In genomic region chr3:158572766-158573060, GRCh38 we compare ENCODE assay signal across 19 cellular contexts. TPM values are rescaled to one million over a fixed set of nuclear protein-coding genes. Genes with fewer than 3 reads are reported as not detected.
DNase-seq lines count a peak whose midpoint lies in the region; ATAC-seq and TF ChIP-seq lines count a peak whose summit lies in the region.
"Had no signal": no experiment of that assay in that cellular context is flagged by ENCODE, and none has a peak within 500 bp of the region (broad histone marks: within the 10 kb centered on the region; RNA-seq: fewer than 3 reads in every experiment).

No MANE protein-coding gene starts in this region.

- H3K4me3 Mint-ChIP-seq in endothelial cell (ENCODE audit: unreplicated experiment) (peak overlapping the region; percentile 47), progenitor cell of endocrine pancreas (ENCODE audit: low read depth) (peak overlapping the region; percentile 16)
- H3K4me3 Mint-ChIP-seq in CD4-positive, alpha-beta T cell: no peak overlapping the region

- H3K9me3 Mint-ChIP-seq in endothelial cell (ENCODE audit: unreplicated experiment): no peaks in the 10 kb centered on the region
- H3K9me3 Mint-ChIP-seq in progenitor cell of endocrine pancreas (ENCODE audit: low read depth): peaks cover 3% of the 10 kb centered on the region
- H3K9me3 Mint-ChIP-seq in CD4-positive, alpha-beta T cell: peaks cover 3% of the 10 kb centered on the region

- H3K36me3 ChIP-seq in cardiac muscle cell (no peaks in the 10 kb centered on the region), HEK293 (ENCODE audit: control insufficient read depth in 2 of 2, insufficient read depth in 1 of 2, low read length in 2 of 2) (no peaks in the 10 kb centered on the region)

- H3K36me3 Mint-ChIP-seq in endothelial cell (ENCODE audit: low read depth, unreplicated experiment): peaks cover 4% of the 10 kb centered on the region
- no peaks in the 10 kb centered on the region for H3K36me3 Mint-ChIP-seq in progenitor cell of endocrine pancreas (ENCODE audit: insufficient read depth)
- H3K36me3 Mint-ChIP-seq in CD4-positive, alpha-beta T cell (ENCODE audit: low read depth): no peaks in the 10 kb centered on the region

- no peak overlapping the region for H3K4me3 ChIP-seq in cardiac muscle cell
- H3K4me3 ChIP-seq in HEK293 (ENCODE audit: low read depth, low read length): no peak overlapping the region
- H3K4me3 ChIP-seq: A549, GM12878 had no signal

- peaks cover 43% of the 10 kb centered on the region for H3K4me1 ChIP-seq in cardiac muscle cell (ENCODE audit: low read depth)
- no peaks in the 10 kb centered on the region for H3K4me1 ChIP-seq in HEK293 (ENCODE audit: control insufficient read depth, insufficient read depth, low read length)

- intact Hi-C loops in cardiac septum (cut with DNase I): loop anchor here (10.0 kb wide), 1 partner anchor 72 kb away; the partner anchor contains the start of gene GFM1
- intact Hi-C loops in CD4-positive, alpha-beta T cell (cut with DNase I, micrococcal nuclease): no loop called here

- no peak for ATAC-seq in CD4-positive, alpha-beta T cell (ENCODE audit: poor library complexity)
- ATAC-seq: A549, GM12878, HCT116 had no signal

- peak overlapping the region; percentile 27 for H3K27ac ChIP-seq in cardiac muscle cell
- no peak overlapping the region for H3K27ac ChIP-seq in HEK293 (ENCODE audit: extremely low read depth, low read depth, low read length)
- H3K27ac ChIP-seq in CD4-positive, alpha-beta T cell (ENCODE audit: low read depth, low read length): no peak overlapping the region
- H3K27ac ChIP-seq: A549, C4-2B, RWPE1 had no signal

- H3K27ac Mint-ChIP-seq in endothelial cell (ENCODE audit: unreplicated experiment) (no peak overlapping the region), progenitor cell of endocrine pancreas (no peak overlapping the region)
- no peak overlapping the region for H3K27ac Mint-ChIP-seq in CD4-positive, alpha-beta T cell

- H3K9me3 ChIP-seq in cardiac muscle cell (ENCODE audit: low read depth) (no peaks in the 10 kb centered on the region), HEK293 (ENCODE audit: control insufficient read depth, insufficient read depth, low read depth, low read length) (no peaks in the 10 kb centered on the region)
- H3K9me3 ChIP-seq in CD4-positive, alpha-beta T cell (ENCODE audit: control insufficient read depth, low read length): no peaks in the 10 kb centered on the region
- H3K9me3 ChIP-seq: A549 had no signal

- CTCF ChIA-PET in HEK293 (lab: Yijun Ruan, JAX): interaction anchor here (1.0 kb wide), 1 partner anchor 72 kb away, joined by 5 read pairs; no protein-coding TSS in a partner anchor
- CTCF ChIA-PET in CD4-positive, alpha-beta T cell (lab: Charles Lee): no interaction called here

- H3K27me3 ChIP-seq in cardiac muscle cell: no peaks in the 10 kb centered on the region
- H3K27me3 ChIP-seq in CD4-positive, alpha-beta T cell (ENCODE audit: control insufficient read depth, insufficient read depth, low read length): peaks cover 12% of the 10 kb centered on the region

- TF ChIP-seq CTCF in cardiac muscle cell (IDR thresholded peaks at IDR 0.05; ENCODE audit: low read depth, low read length) (no peak), HEK293 (tag by site-specific recombination; IDR thresholded peaks at IDR 0.05) (no peak), endothelial cell (IDR thresholded peaks at IDR 0.05; ENCODE audit: unreplicated experiment) (no peak), progenitor cell of endocrine pancreas (IDR thresholded peaks at IDR 0.05; ENCODE audit: unreplicated experiment) (no peak)
- TF ChIP-seq CTCF in CD4-positive, alpha-beta T cell (IDR thresholded peaks at IDR 0.05): no peak

- no peak for DNase-seq in cardiac muscle cell (ENCODE audit: low read depth in 1 of 2, low spot score in 1 of 2)
- no peak for DNase-seq in cardiac septum (ENCODE audit: low spot score)
- DNase-seq in endothelial cell (ENCODE audit: low spot score): no peak
- no peak for DNase-seq in progenitor cell of endocrine pancreas (ENCODE audit: low spot score, unreplicated experiment)
- no peak for DNase-seq in Kasumi-1 (lab: John Stamatoyannopoulos, UW)
- no peak for DNase-seq in NCI-H510A (lab: John Stamatoyannopoulos, UW)
- DNase-seq in CD4-positive, alpha-beta T cell: no peak
- DNase-seq: COR-L47, KBM-7, NCI-H1092 treated with DMSO at 0.1 percent for 48 hours, NCI-H187, NCI-H510A treated with DMSO at 0.1 percent for 48 hours, OCI-M1 had no signal

- POLR2A ChIA-PET in HEK293 (lab: Yijun Ruan, JAX): no interaction called here
- POLR2A ChIA-PET in CD4-positive, alpha-beta T cell (lab: Charles Lee): no interaction called here

- H3K4me1 Mint-ChIP-seq in endothelial cell (ENCODE audit: unreplicated experiment) (peaks cover 38% of the 10 kb centered on the region), progenitor cell of endocrine pancreas (ENCODE audit: low read depth) (peaks cover 4% of the 10 kb centered on the region)
- peaks cover 11% of the 10 kb centered on the region for H3K4me1 Mint-ChIP-seq in CD4-positive, alpha-beta T cell (ENCODE audit: low read depth)

- peaks cover 10% of the 10 kb centered on the region for H3K27me3 Mint-ChIP-seq in endothelial cell (ENCODE audit: unreplicated experiment)
- H3K27me3 Mint-ChIP-seq in progenitor cell of endocrine pancreas: peaks cover 22% of the 10 kb centered on the region
- H3K27me3 Mint-ChIP-seq in CD4-positive, alpha-beta T cell: peaks cover 51% of the 10 kb centered on the region

TF ChIP-seq in HEK293, 187 proteins besides CTCF, POLR2A, EP300 and RAD21:
- TF ChIP-seq ZNF2 (tag by site-specific recombination; IDR thresholded peaks at IDR 0.05) (no peak), ZBTB10 (tag by site-specific recombination; IDR thresholded peaks at IDR 0.05) (0 out of 2 replicates have a peak, but pooled peaks have one; percentile 2), PRDM10 (tag by site-specific recombination; IDR thresholded peaks at IDR 0.05) (no peak)

RNA-seq across cellular contexts. Expression of gene MLF1, which starts 1.7 kb away (rescaled TPM):
- total RNA-seq in cardiac muscle cell (113 and 121 TPM in 2 replicates), cardiac septum (79.2 TPM), endothelial cell (ENCODE audit: unreplicated experiment) (59.8 TPM), progenitor cell of endocrine pancreas (20.2 and 21.7 TPM in 2 replicates)
- 210 and 353 TPM in 2 replicates for polyA plus RNA-seq in cardiac muscle cell
- 10 to 100 TPM; 13.7 to 14.7 TPM for total RNA-seq in CD4-positive, alpha-beta T cell
